27 cellular contexts compared by ENCODE assay signal in genomic region chr20:59824711-59825562, GRCh38.
DNase-seq lines count a peak whose midpoint lies in the region; ATAC-seq, FAIRE-seq and TF ChIP-seq lines count a peak whose summit lies in the region.
"Had no signal": no experiment of that assay in that cellular context is flagged by ENCODE, and none has a peak within 500 bp of the region (broad histone marks: within the 10 kb centered on the region; RNA-seq: fewer than 3 reads in every experiment).

No MANE protein-coding gene starts in this region.

- no TSS peak for BruUV-seq in GM12878 (replicated peaks; lab: Mats Ljungman, UMichigan)

- H3K79me2 ChIP-seq in GM12878 (ENCODE audit: control insufficient read depth, insufficient read depth, low read length): no peaks in the 10 kb centered on the region

- H3K4me1 ChIP-seq in right atrium auricular region (peaks cover 0 to 81% of the 10 kb centered on the region in 2 donors), left ventricle myocardium inferior (peaks cover 49% of the 10 kb centered on the region), GM12878 (ENCODE audit: control insufficient read depth, insufficient read depth, low read length) (no peaks in the 10 kb centered on the region)
- H3K4me1 ChIP-seq: ascending aorta, tibial artery had no signal

- SMC1A ChIA-PET in GM12878 (lab: Charles Lee; ENCODE audit: uncharacterized antibody, unreplicated experiment): interaction anchor here (1.2 kb wide), 1 partner anchor 12 kb away, joined by 3 read pairs; no protein-coding TSS in a partner anchor

- H3K36me3 ChIP-seq in right atrium auricular region (no peaks in the 10 kb centered on the region), left ventricle myocardium inferior (no peaks in the 10 kb centered on the region), GM12878 (ENCODE audit: control insufficient read depth in 2 of 2, insufficient read depth in 2 of 2, low read length in 1 of 2) (no peaks in the 10 kb centered on the region)
- H3K36me3 ChIP-seq: ascending aorta, Peyer's patch, tibial artery had no signal

- no peak for TF ChIP-seq EP300 in GM12878 (IDR thresholded peaks at IDR 0.05; ENCODE audit: borderline replicate concordance in 1 of 2, control insufficient read depth in 1 of 2, low read depth in 2 of 2, low read length in 2 of 2)

- H4K20me1 ChIP-seq in GM12878 (ENCODE audit: control insufficient read depth, insufficient read depth): no peaks in the 10 kb centered on the region

- CTCF ChIA-PET in GM12878 (lab: Yijun Ruan, JAX): no interaction called here

- peak overlapping the region in 1 of 2 donors; percentile 26 for H3K27ac ChIP-seq in right atrium auricular region
- no peak overlapping the region for H3K27ac ChIP-seq in left ventricle myocardium inferior (replicated peaks)
- H3K27ac ChIP-seq in GM12878 (ENCODE audit: control insufficient read depth, insufficient read depth): no peak overlapping the region
- H3K27ac ChIP-seq: ascending aorta, GM23248, tibial artery had no signal

- 27% methylated on average over 8 of the region's 8 CpGs for WGBS in GM12878 (ENCODE audit: insufficient coverage, insufficient replicate concordance, low lambda C conversion rate, missing lambda C conversion rate)

- no peak overlapping the region for H2AFZ ChIP-seq in GM12878 (ENCODE audit: control insufficient read depth, low read depth, low read length)
- H2AFZ ChIP-seq: GM23248 had no signal

- no peak for TF ChIP-seq CTCF in right atrium auricular region (IDR thresholded peaks at IDR 0.05)
- TF ChIP-seq CTCF in left ventricle myocardium inferior (IDR thresholded peaks at IDR 0.05; ENCODE audit: borderline replicate concordance): no peak
- TF ChIP-seq CTCF in GM12878 (IDR thresholded peaks at IDR 0.05 in 2 of 3, conservative IDR thresholded peaks at IDR 0.05 in 1 of 3; ENCODE audit: control insufficient read depth in 2 of 3, extremely low read depth in 1 of 3, insufficient read depth in 1 of 3, low read depth in 3 of 3, low read length in 3 of 3): no peak

- ATAC-seq in GM12878: no peak
- no peak for ATAC-seq in left lobe of liver
- no peak for ATAC-seq in GM21367 (IDR thresholded peaks at IDR 0.05; ENCODE audit: unreplicated experiment)
- no peak for ATAC-seq in HG03565 (IDR thresholded peaks at IDR 0.05; ENCODE audit: unreplicated experiment)
- ATAC-seq: activated T-helper 17 cell treated with anti-CD3 and anti-CD28 coated beads, Interleukin-2, amount 50 U/mL, for 72 hours; left cardiac atrium; stimulated activated naive CD8-positive, alpha-beta T cell treated with anti-CD3 and anti-CD28 coated beads, Interleukin-15, Interleukin-2, amounts not matched to agents 100 U/mL and 50 U/mL, for 24 hours had no signal

- no peaks in the 10 kb centered on the region for H3K27me3 ChIP-seq in right atrium auricular region
- H3K27me3 ChIP-seq in left ventricle myocardium inferior (ENCODE audit: low read depth): peaks cover 7% of the 10 kb centered on the region
- H3K27me3 ChIP-seq in GM12878 (replicated peaks in 1 of 2; ENCODE audit: control insufficient read depth in 2 of 2, insufficient read depth in 2 of 2, low read length in 1 of 2): peaks cover 0 to 2% of the 10 kb centered on the region in 2 experiments; a peak in 2 of 4 replicates
- H3K27me3 ChIP-seq: ascending aorta, Peyer's patch had no signal

- DNase-seq in right atrium auricular region (ENCODE audit: low spot score) (peak; percentile 49), left ventricle myocardium inferior (no peak), GM12878 (ENCODE audit: low read depth, low spot score) (no peak), left lobe of liver (ENCODE audit: low spot score) (peak; percentile 18), urothelium cell line (ENCODE audit: low spot score) (no peak), NCI-H748 (lab: John Stamatoyannopoulos, UW; ENCODE audit: unreplicated experiment) (no peak)
- DNase-seq: activated CD4-positive, alpha-beta T cell treated with anti-CD3 and anti-CD28 coated beads for 48 hours; C1 segment of cervical spinal cord; central memory CD4-positive, alpha-beta T cell; glutamatergic neuron; GM23248; left cardiac atrium; mesendoderm; MM.1S; naive B cell; NCI-H1436; NCI-H510A; stimulated activated CD4-positive, alpha-beta T cell treated with anti-CD3 and anti-CD28 coated beads, Interleukin-12 subunit alpha, Interleukin-12 subunit beta, amount 100 ng/mL, for 4 hours; stimulated activated CD4-positive, alpha-beta T cell treated with anti-CD3 and anti-CD28 coated beads, Interleukin-4, amount 100 ng/mL, for 4 hours; stimulated activated naive CD8-positive, alpha-beta T cell treated with anti-CD3 and anti-CD28 coated beads, Interleukin-15, Interleukin-2, amounts not matched to agents 100 U/mL and 50 U/mL, for 24 hours; tibial artery had no signal

- H3K9ac ChIP-seq in GM12878 (ENCODE audit: control insufficient read depth, insufficient read depth, low read length): no peak overlapping the region
- H3K9ac ChIP-seq: GM23248 had no signal

- FAIRE-seq in GM12878 (lab: Jason Lieb, UNC) (no peak), urothelium cell line (lab: Jason Lieb, UNC) (peak; percentile 61)
- FAIRE-seq: endothelial cell of umbilical vein had no signal

- POLR2A ChIA-PET in GM12878 (lab: Charles Lee): no interaction called here

- H3K4me3 ChIP-seq in right atrium auricular region: no peak overlapping the region
- H3K4me3 ChIP-seq in left ventricle myocardium inferior: no peak overlapping the region
- H3K4me3 ChIP-seq in GM12878: no peak overlapping the region
- H3K4me3 ChIP-seq: ascending aorta, GM23248, Peyer's patch, tibial artery had no signal

- RAD21 ChIA-PET in GM12878 (lab: Charles Lee; ENCODE audit: unreplicated experiment): no interaction called here

- no peak for TF ChIP-seq POLR2A in GM12878 (IDR thresholded peaks at IDR 0.05; ENCODE audit: low read depth, low read length)

- TF ChIP-seq RAD21 in GM12878 (IDR thresholded peaks at IDR 0.05; ENCODE audit: insufficient read depth, low read depth, low read length): no peak

- no peaks in the 10 kb centered on the region for H3K9me3 ChIP-seq in right atrium auricular region
- no peaks in the 10 kb centered on the region for H3K9me3 ChIP-seq in left ventricle myocardium inferior (replicated peaks)
- no peaks in the 10 kb centered on the region for H3K9me3 ChIP-seq in GM12878 (replicated peaks; ENCODE audit: control insufficient read depth, insufficient read depth, low read length)
- H3K9me3 ChIP-seq: ascending aorta, Peyer's patch, tibial artery had no signal

- in situ Hi-C loops in GM12878 (cut with MboI): loop anchor here (25.0 kb wide), 1 partner anchor 1263 kb away; no protein-coding TSS in a partner anchor

- H3K4me2 ChIP-seq in GM12878 (ENCODE audit: control insufficient read depth, insufficient read depth): no peak overlapping the region

- intact Hi-C loops in left ventricle myocardium inferior (cut with micrococcal nuclease) (no loop called here), GM12878 (cut with micrococcal nuclease; ENCODE audit: unreplicated experiment) (no loop called here)

TF ChIP-seq in GM12878, 131 proteins besides CTCF, POLR2A, EP300 and RAD21:
- TF ChIP-seq CHD2 (IDR thresholded peaks at IDR 0.05; ENCODE audit: borderline replicate concordance, low read depth, low read length): no peak
- peak; percentile 85 for TF ChIP-seq ZNF24 (IDR thresholded peaks at IDR 0.05)

Comparison
In these comparisons a context has a peak if more than half of its experiments do, and no peak if none do; other contexts are left out.
1. DNase-seq: peak in right atrium auricular region (single experiment) and left lobe of liver (single experiment); none in left ventricle myocardium inferior (single experiment), GM12878 (single experiment), urothelium cell line (single experiment) and NCI-H748 (single experiment).